ENCODE assay signal across 19 cellular contexts in the genomic region with DNA sequence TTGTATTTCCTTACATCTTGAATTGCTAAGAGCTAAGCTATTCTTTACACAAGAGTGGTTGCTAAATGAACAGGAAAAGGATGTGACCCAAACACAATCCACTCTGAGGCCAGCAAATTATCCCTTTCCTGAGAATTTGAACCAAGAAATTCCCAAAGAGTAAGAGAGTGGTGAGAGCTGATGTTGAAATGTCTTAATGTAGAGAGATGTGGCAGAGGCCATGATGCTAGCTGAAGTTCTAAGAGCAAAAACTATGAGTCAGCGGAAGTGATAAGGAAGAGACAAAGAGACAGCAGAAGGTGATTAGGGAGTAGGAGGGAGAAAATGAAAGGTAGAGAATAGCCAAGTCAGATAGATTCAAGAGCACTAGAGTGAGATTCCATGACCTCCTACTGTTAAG.
DNase-seq lines count a peak whose midpoint lies in the region; ATAC-seq and FAIRE-seq lines count a peak whose summit lies in the region.
"Had no signal": no experiment of that assay in that cellular context is flagged by ENCODE, and none has a peak within 500 bp of the region (broad histone marks: within the 10 kb centered on the region; RNA-seq: fewer than 3 reads in every experiment).

No MANE protein-coding gene starts in this region.

- peaks cover 0 to 7% of the 10 kb centered on the region in 2 experiments for H3K27me3 ChIP-seq in mesenchymal stem cell (ENCODE audit: control insufficient read depth in 1 of 2, insufficient read depth in 1 of 2, low read length in 2 of 2)

- H2BK15ac ChIP-seq in mesenchymal stem cell (ENCODE audit: low read depth, poor library complexity, severe bottlenecking), result no peak overlapping the region

- no peak overlapping the region for H3K4ac ChIP-seq in mesenchymal stem cell (ENCODE audit: low read depth in 1 of 2, low read length in 2 of 2)

- no peak overlapping the region for H3K9ac ChIP-seq in mesenchymal stem cell (ENCODE audit: low read length)

- H2AFZ ChIP-seq in mesenchymal stem cell (ENCODE audit: low read depth, low read length), result no peak overlapping the region

- no peak overlapping the region for H3K27ac ChIP-seq in mesenchymal stem cell (ENCODE audit: low read length, poor library complexity, severe bottlenecking)

- H2AK5ac ChIP-seq in mesenchymal stem cell (ENCODE audit: low read length, severe bottlenecking), result no peak overlapping the region

- H4K91ac ChIP-seq in mesenchymal stem cell (ENCODE audit: low read length), result no peak overlapping the region

- no peak overlapping the region for H4K8ac ChIP-seq in mesenchymal stem cell (ENCODE audit: low read length)

- no peak overlapping the region for H2BK120ac ChIP-seq in mesenchymal stem cell (ENCODE audit: low read depth, low read length)

- H3K79me1 ChIP-seq in mesenchymal stem cell (replicated peaks; ENCODE audit: low read length, poor library complexity, severe bottlenecking), result no peaks in the 10 kb centered on the region

- FAIRE-seq in RCC 7860 (lab: Jason Lieb, UNC), result no peak
- FAIRE-seq: colon had no signal

- no peak overlapping the region for H2BK5ac ChIP-seq in mesenchymal stem cell (ENCODE audit: low read depth, low read length, poor library complexity, severe bottlenecking)

- H3K23ac ChIP-seq in mesenchymal stem cell (ENCODE audit: low read length in 2 of 2), result no peak overlapping the region

- ATAC-seq in GM19351 (IDR thresholded peaks at IDR 0.05; ENCODE audit: unreplicated experiment), result no peak

- DNase-seq in EH (ENCODE audit: low read depth) (peak; percentile 15), RCC 7860 (ENCODE audit: low spot score) (peak; percentile 63), dermis blood vessel endothelial cell (peak; percentile 93), mesenchymal stem cell (peak; percentile 27), NCI-H2081 treated with DMSO at 0.1 percent for 48 hours (lab: John Stamatoyannopoulos, UW) (no peak), SIG-M5 treated with dmso at 0.1 percent for 504 hours (lab: John Stamatoyannopoulos, UW; ENCODE audit: unreplicated experiment) (no peak), GM19238 (ENCODE audit: insufficient read length, low spot score) (no peak)
- DNase-seq: activated CD4-positive, CD25-positive, alpha-beta regulatory T cell treated with anti-CD3 and anti-CD28 coated beads, Interleukin-2, amount 50 U/mL, for 72 hours; foreskin melanocyte; KG1; midbrain; NCI-H1694 treated with DMSO at 0.1 percent for 48 hours; NCI-H446 treated with DMSO at 0.1 percent for 48 hours; nephron progenitor cell; stimulated activated CD4-positive, alpha-beta T cell treated with anti-CD3 and anti-CD28 coated beads, Interleukin-2, amount 100 ng/mL, for 48 hours; stimulated activated naive CD4-positive, alpha-beta T cell treated with Interleukin-2 at 50 U/mL for 16 hours; T-helper 9 cell had no signal

- H3K4me1 ChIP-seq in mesenchymal stem cell (ENCODE audit: control insufficient read depth, insufficient read depth, low read depth, low read length), result no peaks in the 10 kb centered on the region

- no peak overlapping the region for H3K18ac ChIP-seq in mesenchymal stem cell (ENCODE audit: low read depth in 1 of 2, low read length in 2 of 2)

- H3K9me3 ChIP-seq in mesenchymal stem cell (ENCODE audit: control insufficient read depth, low read length), result no peaks in the 10 kb centered on the region

- H3K4me2 ChIP-seq in mesenchymal stem cell (ENCODE audit: low read length, poor library complexity, severe bottlenecking), result no peak overlapping the region

- H3K4me3 ChIP-seq in mesenchymal stem cell (ENCODE audit: insufficient read depth in 1 of 2, low read depth in 1 of 2, low read length in 2 of 2), result no peak overlapping the region

- no peak overlapping the region for H3K14ac ChIP-seq in mesenchymal stem cell (ENCODE audit: low read length in 2 of 2)

- no peaks in the 10 kb centered on the region for H3K36me3 ChIP-seq in mesenchymal stem cell (ENCODE audit: control insufficient read depth in 1 of 2, insufficient read depth in 2 of 2, low read depth in 1 of 2, low read length in 2 of 2)

- H2BK12ac ChIP-seq in mesenchymal stem cell (ENCODE audit: low read length in 2 of 2), result no peak overlapping the region

- WGBS in mesenchymal stem cell, result 89% methylated on average over 1 of the region's 1 CpG

Comparison
In these comparisons a context has a peak if more than half of its experiments do, and no peak if none do; other contexts are left out.
1. DNase-seq: peak in EH (single experiment), RCC 7860 (single experiment), dermis blood vessel endothelial cell (single experiment) and mesenchymal stem cell (single experiment); none in NCI-H2081 treated with DMSO at 0.1 percent for 48 hours (single experiment), SIG-M5 treated with dmso at 0.1 percent for 504 hours (single experiment) and GM19238 (single experiment).